In the genomic region with DNA sequence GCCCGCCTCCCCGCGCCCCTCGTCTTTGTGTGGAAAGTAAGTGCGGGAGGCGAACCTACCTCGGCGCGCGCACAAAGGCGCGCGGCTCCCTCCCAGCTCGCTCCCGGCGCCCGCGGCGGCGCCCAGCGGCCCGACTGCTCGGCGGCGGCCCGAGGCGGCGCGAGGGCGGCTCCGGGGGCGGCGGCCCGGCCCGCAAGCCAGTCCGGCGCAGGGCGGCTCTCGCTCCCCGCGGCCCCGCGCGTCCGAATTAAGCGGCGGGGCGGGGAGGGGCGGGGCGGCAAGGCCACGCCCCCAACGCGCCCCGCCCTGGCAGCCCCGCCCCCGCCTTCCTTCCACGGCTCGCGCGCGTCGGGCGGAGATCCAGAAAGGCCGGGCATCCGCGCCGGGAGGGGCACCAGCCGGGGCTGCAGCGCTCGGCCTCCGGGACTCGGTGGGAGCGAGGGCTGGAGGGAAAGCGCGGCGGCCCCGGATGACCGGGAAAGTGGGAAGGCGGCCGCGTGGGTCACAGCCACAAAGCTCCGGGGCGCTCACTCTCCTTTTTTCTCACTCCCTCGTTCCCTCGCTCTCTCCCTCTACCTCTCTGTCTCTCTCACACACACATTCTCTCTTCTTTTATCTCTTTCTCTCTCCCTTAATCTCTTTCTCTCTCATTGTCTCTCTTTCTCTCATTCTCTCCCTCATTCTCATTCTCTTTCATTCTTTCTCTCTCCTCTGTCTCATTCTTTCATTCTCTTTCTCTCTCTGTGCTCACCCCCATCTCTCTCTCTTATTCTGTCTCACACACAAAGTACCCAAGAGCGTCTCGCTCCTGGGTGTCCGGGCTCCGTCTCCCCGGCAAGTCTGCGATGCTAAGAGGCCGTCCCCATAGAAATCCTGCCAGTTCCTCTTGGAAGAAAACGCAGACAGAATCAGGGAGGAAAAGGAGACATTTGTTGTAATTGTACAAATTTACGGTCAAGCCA, we compare ENCODE assay signal across 8 cellular contexts.
DNase-seq lines count a peak whose midpoint lies in the region; FAIRE-seq and TF ChIP-seq lines count a peak whose summit lies in the region.

No MANE protein-coding gene starts in this region.

- H3K4me1 ChIP-seq in HAP-1 (peaks cover 7% of the 10 kb centered on the region), small intestine (ENCODE audit: control insufficient read depth in 2 of 2, insufficient read depth in 1 of 2, low read depth in 1 of 2, low read length in 1 of 2) (peaks cover 0 to 11% of the 10 kb centered on the region in 2 donors)

- peak; percentile 89 for DNase-seq in GM10266 (ENCODE audit: extremely low spot score)
- peak; percentile 41 to 79 for DNase-seq in HAP-1 (ENCODE audit: low spot score in 2 of 2)
- peak; percentile 13 for DNase-seq in NCI-H1048 (lab: John Stamatoyannopoulos, UW)
- DNase-seq in WERI-Rb-1: peak; percentile 44
- DNase-seq in caudate nucleus (lab: John Stamatoyannopoulos, UW): peak in 59 of 61 donors; percentile 11 to 91 (median 74)
- DNase-seq in inferior parietal cortex (ENCODE audit: extremely low spot score): peak; percentile 75
- DNase-seq in small intestine: peak; percentile 82
- DNase-seq in HPDE6-E6E7 (ENCODE audit: extremely low spot score): no peak

- 1% methylated on average over 42 to 94 of the region's 94 CpGs for WGBS in small intestine, 3 donors

- no peak for FAIRE-seq in small intestine (lab: Jason Lieb, UNC)

- H3K9me3 ChIP-seq in HAP-1 (no peaks in the 10 kb centered on the region), WERI-Rb-1 (ENCODE audit: severe bottlenecking) (no peaks in the 10 kb centered on the region), small intestine (ENCODE audit: control insufficient read depth, low read depth) (no peaks in the 10 kb centered on the region)

- in situ Hi-C loops in HAP-1 (cut with MboI; ENCODE audit: low sequenced_read_pairs): no loop called here

- H3K27me3 ChIP-seq in HAP-1 (ENCODE audit: low read depth) (no peaks in the 10 kb centered on the region), WERI-Rb-1 (ENCODE audit: insufficient read depth, low read depth, severe bottlenecking) (no peaks in the 10 kb centered on the region), small intestine (ENCODE audit: control insufficient read depth in 2 of 2, insufficient read depth in 2 of 2, low read length in 2 of 2) (no peaks in the 10 kb centered on the region)

- H3K4me3 ChIP-seq in HAP-1 (peak overlapping the region; percentile 32), WERI-Rb-1 (ENCODE audit: low read depth, low read length) (peak overlapping the region; percentile 56), small intestine (ENCODE audit: low read depth in 1 of 2, low read length in 2 of 2) (peak overlapping the region; percentile 78 to 80)

- H3K36me3 ChIP-seq in HAP-1 (replicated peaks) (no peaks in the 10 kb centered on the region), WERI-Rb-1 (no peaks in the 10 kb centered on the region), small intestine (ENCODE audit: control insufficient read depth in 2 of 2, insufficient read depth in 2 of 2, low read length in 2 of 2) (no peaks in the 10 kb centered on the region)

- no peak overlapping the region for H3K27ac ChIP-seq in WERI-Rb-1
- H3K27ac ChIP-seq in caudate nucleus (ENCODE audit: low read depth, low read length): peak overlapping the region; percentile 64
- peak overlapping the region; percentile 30 to 73 for H3K27ac ChIP-seq in small intestine (ENCODE audit: low read depth in 1 of 2, low read length in 1 of 2)

- TF ChIP-seq CTCF in GM10266 (IDR thresholded peaks at IDR 0.05; ENCODE audit: control insufficient read depth, insufficient read depth, low read depth, missing control alignments) (no peak), WERI-Rb-1 (IDR thresholded peaks at IDR 0.05; ENCODE audit: low read depth, low read length) (no peak)
